Comparison of ENCODE assay signal across 1 cellular context in the genomic region with DNA sequence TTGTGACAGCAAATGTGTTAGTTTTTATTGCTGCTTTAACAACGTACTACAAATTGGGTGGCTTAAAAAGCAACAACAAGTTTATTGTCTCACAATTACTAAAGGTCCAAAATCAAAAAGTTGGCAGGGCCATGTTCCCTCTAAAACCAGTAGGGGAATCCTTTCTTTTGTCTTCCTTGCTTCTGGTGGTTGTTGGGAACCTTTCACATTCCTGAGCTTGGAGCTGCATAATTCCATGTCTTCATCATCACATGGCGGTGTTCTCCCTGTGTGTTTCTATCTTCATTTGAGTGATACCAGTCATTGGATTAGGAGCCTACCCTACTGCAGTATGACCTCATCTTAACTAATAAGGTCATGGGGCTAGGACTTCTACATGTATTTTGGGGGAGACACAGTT.
TF ChIP-seq lines count a peak whose summit lies in the region.

No MANE protein-coding gene starts in this region.

TF ChIP-seq in WTC11, 78 proteins besides CTCF, POLR2A, EP300 and RAD21 (continued from another document):
- TF ChIP-seq, protein P1, sequence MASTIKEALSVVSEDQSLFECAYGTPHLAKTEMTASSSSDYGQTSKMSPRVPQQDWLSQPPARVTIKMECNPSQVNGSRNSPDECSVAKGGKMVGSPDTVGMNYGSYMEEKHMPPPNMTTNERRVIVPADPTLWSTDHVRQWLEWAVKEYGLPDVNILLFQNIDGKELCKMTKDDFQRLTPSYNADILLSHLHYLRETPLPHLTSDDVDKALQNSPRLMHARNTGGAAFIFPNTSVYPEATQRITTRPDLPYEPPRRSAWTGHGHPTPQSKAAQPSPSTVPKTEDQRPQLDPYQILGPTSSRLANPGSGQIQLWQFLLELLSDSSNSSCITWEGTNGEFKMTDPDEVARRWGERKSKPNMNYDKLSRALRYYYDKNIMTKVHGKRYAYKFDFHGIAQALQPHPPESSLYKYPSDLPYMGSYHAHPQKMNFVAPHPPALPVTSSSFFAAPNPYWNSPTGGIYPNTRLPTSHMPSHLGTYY (CRISPR knock-in tag; IDR thresholded peaks at IDR 0.05), result no peak
- TF ChIP-seq NR3C1 (CRISPR knock-in tag; conservative IDR thresholded peaks at IDR 0.05; ENCODE audit: low read depth) (no peak), SP1 (CRISPR knock-in tag; conservative IDR thresholded peaks at IDR 0.05) (no peak), JAZF1 (CRISPR knock-in tag; IDR thresholded peaks at IDR 0.05) (no peak), SMAD4 (CRISPR knock-in tag; IDR thresholded peaks at IDR 0.05) (no peak), CREM (CRISPR knock-in tag; IDR thresholded peaks at IDR 0.05) (no peak), ZBTB21 (CRISPR knock-in tag; IDR thresholded peaks at IDR 0.05; ENCODE audit: borderline replicate concordance) (no peak), SMAD3 (CRISPR knock-in tag; IDR thresholded peaks at IDR 0.05; ENCODE audit: borderline replicate concordance) (no peak), ESRRA (CRISPR knock-in tag; IDR thresholded peaks at IDR 0.05; ENCODE audit: borderline replicate concordance) (no peak), FOXK1 (CRISPR knock-in tag; IDR thresholded peaks at IDR 0.05) (no peak), NR2C2 (CRISPR knock-in tag; IDR thresholded peaks at IDR 0.05) (no peak), GRHL2 (CRISPR knock-in tag; IDR thresholded peaks at IDR 0.05; ENCODE audit: insufficient replicate concordance, severe bottlenecking) (no peak)
- TF ChIP-seq, protein P2, sequence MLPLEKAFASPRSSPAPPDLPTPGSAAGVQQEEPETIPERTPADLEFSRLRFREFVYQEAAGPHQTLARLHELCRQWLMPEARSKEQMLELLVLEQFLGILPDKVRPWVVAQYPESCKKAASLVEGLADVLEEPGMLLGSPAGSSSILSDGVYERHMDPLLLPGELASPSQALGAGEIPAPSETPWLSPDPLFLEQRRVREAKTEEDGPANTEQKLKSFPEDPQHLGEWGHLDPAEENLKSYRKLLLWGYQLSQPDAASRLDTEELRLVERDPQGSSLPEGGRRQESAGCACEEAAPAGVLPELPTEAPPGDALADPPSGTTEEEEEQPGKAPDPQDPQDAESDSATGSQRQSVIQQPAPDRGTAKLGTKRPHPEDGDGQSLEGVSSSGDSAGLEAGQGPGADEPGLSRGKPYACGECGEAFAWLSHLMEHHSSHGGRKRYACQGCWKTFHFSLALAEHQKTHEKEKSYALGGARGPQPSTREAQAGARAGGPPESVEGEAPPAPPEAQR (CRISPR knock-in tag; IDR thresholded peaks at IDR 0.05), result no peak
- TF ChIP-seq, protein P3, sequence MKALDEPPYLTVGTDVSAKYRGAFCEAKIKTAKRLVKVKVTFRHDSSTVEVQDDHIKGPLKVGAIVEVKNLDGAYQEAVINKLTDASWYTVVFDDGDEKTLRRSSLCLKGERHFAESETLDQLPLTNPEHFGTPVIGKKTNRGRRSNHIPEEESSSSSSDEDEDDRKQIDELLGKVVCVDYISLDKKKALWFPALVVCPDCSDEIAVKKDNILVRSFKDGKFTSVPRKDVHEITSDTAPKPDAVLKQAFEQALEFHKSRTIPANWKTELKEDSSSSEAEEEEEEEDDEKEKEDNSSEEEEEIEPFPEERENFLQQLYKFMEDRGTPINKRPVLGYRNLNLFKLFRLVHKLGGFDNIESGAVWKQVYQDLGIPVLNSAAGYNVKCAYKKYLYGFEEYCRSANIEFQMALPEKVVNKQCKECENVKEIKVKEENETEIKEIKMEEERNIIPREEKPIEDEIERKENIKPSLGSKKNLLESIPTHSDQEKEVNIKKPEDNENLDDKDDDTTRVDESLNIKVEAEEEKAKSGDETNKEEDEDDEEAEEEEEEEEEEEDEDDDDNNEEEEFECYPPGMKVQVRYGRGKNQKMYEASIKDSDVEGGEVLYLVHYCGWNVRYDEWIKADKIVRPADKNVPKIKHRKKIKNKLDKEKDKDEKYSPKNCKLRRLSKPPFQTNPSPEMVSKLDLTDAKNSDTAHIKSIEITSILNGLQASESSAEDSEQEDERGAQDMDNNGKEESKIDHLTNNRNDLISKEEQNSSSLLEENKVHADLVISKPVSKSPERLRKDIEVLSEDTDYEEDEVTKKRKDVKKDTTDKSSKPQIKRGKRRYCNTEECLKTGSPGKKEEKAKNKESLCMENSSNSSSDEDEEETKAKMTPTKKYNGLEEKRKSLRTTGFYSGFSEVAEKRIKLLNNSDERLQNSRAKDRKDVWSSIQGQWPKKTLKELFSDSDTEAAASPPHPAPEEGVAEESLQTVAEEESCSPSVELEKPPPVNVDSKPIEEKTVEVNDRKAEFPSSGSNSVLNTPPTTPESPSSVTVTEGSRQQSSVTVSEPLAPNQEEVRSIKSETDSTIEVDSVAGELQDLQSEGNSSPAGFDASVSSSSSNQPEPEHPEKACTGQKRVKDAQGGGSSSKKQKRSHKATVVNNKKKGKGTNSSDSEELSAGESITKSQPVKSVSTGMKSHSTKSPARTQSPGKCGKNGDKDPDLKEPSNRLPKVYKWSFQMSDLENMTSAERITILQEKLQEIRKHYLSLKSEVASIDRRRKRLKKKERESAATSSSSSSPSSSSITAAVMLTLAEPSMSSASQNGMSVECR (CRISPR knock-in tag; IDR thresholded peaks at IDR 0.05; ENCODE audit: borderline replicate concordance), result no peak
